ENCODE assay signal across 27 cellular contexts in the genomic region with DNA sequence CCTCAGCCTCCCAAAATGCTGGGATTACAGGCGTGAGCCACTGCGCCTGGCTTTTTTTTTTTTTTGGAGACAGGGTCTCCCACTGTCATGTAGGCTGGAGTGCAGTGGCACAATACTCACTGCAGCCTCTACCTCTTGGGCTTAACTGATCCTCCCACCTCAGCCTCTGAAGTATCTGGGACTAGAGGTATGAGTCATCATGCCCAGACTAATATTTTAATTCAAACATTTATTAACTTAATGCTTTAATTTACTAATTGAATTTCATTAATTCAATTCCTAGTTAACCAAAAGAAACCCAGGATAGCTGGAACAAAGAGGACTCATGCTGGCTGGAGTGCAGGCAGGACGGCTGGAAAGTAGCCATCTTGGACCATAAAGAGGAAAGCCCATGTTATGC.
"Had no signal": no experiment of that assay in that cellular context is flagged by ENCODE, and none has a peak within 500 bp of the region (broad histone marks: within the 10 kb centered on the region; RNA-seq: fewer than 3 reads in every experiment).

No MANE protein-coding gene starts in this region.

- ATAC-seq: naive thymus-derived CD4-positive, alpha-beta T cell; stimulated activated naive B cell treated with anti-CD40 and anti-IgM and Interleukin-4, amounts not matched to agents 10 μg/mL and 1 μg/mL and 100 μg/mL, for 72 hours; upper lobe of right lung had no signal

- H3K4me3 Mint-ChIP-seq: nephron; neural progenitor cell; stimulated activated effector memory CD8-positive, alpha-beta T cell treated with anti-CD3 and anti-CD28 coated beads, Interleukin-12 subunit alpha, Interleukin-12 subunit beta, amount 100 ng/mL, for 72 hours; stimulated activated naive B cell treated with anti-CD40 and anti-IgM and Interleukin-4, amounts not matched to agents 10 μg/mL and 1 μg/mL and 100 μg/mL, for 72 hours; stimulated activated naive CD8-positive, alpha-beta T cell treated with anti-CD3 and anti-CD28 coated beads, Interleukin-15, Interleukin-2, amounts not matched to agents 100 ng/mL and 50 ng/mL, for 24 hours; type B pancreatic cell had no signal

- FAIRE-seq: small intestine had no signal

- H3K27me3 Mint-ChIP-seq: naive thymus-derived CD4-positive, alpha-beta T cell; progenitor cell of endocrine pancreas; stimulated activated naive B cell treated with anti-CD40 and anti-IgM and Interleukin-4, amounts not matched to agents 10 μg/mL and 1 μg/mL and 100 μg/mL, for 72 hours; stimulated activated naive CD8-positive, alpha-beta T cell treated with anti-CD3 and anti-CD28 coated beads, Interleukin-15, Interleukin-2, amounts not matched to agents 100 ng/mL and 50 ng/mL, for 24 hours; type B pancreatic cell had no signal

- H2AFZ ChIP-seq: neural progenitor cell, parathyroid adenoma had no signal

- H3K4me1 Mint-ChIP-seq: nephron; neural progenitor cell; stimulated activated naive B cell treated with anti-CD40 and anti-IgM and Interleukin-4, amounts not matched to agents 10 μg/mL and 1 μg/mL and 100 μg/mL, for 72 hours had no signal

- H3K9me3 ChIP-seq: ovary, psoas muscle, right lobe of liver, sigmoid colon, stomach, thoracic aorta, thyroid gland, tibial nerve, upper lobe of right lung, uterus had no signal

- DNase-seq: naive thymus-derived CD4-positive, alpha-beta T cell; occipital lobe; ovary; posterior cingulate gyrus; psoas muscle; right lobe of liver; sigmoid colon; small intestine; stimulated activated CD4-positive, alpha-beta T cell treated with anti-CD3 and anti-CD28 coated beads, Interleukin-15, amount 100 ng/mL, for 24 hours; stimulated activated CD4-positive, alpha-beta T cell treated with anti-CD3 and anti-CD28 coated beads, Interleukin-2, amount 100 ng/mL, for 24 hours; stimulated activated CD4-positive, alpha-beta T cell treated with anti-CD3 and anti-CD28 coated beads, Interleukin-2, amount 100 ng/mL, for 48 hours; stimulated activated CD4-positive, alpha-beta T cell treated with anti-CD3 and anti-CD28 coated beads, Interleukin-4, amount 100 ng/mL, for 24 hours; stimulated activated naive B cell treated with anti-CD40 and anti-IgM and Interleukin-4, amounts not matched to agents 10 μg/mL and 1 μg/mL and 100 μg/mL, for 72 hours; stimulated activated naive CD4-positive, alpha-beta T cell treated with Interleukin-2 at 50 U/mL for 16 hours; stomach; thyroid gland; upper lobe of right lung; uterus had no signal

- H3K4me3 ChIP-seq: neural progenitor cell, ovary, psoas muscle, right lobe of liver, sigmoid colon, stomach, thoracic aorta, thyroid gland, tibial nerve, upper lobe of right lung, uterus had no signal

- H3K9ac ChIP-seq: neural progenitor cell, parathyroid adenoma had no signal

- H3K4me2 ChIP-seq: neural progenitor cell had no signal

- H3K27ac ChIP-seq: neural progenitor cell, ovary, parathyroid adenoma, right lobe of liver, sigmoid colon, stomach, thoracic aorta, thyroid gland, tibial nerve, upper lobe of right lung, uterus had no signal

- H3K79me2 ChIP-seq: parathyroid adenoma had no signal

- H3K36me3 ChIP-seq: neural progenitor cell, ovary, right lobe of liver, thoracic aorta, thyroid gland, upper lobe of right lung, uterus had no signal

- H3K9me3 Mint-ChIP-seq: naive thymus-derived CD4-positive, alpha-beta T cell; nephron; neural progenitor cell; stimulated activated effector memory CD8-positive, alpha-beta T cell treated with anti-CD3 and anti-CD28 coated beads, Interleukin-12 subunit alpha, Interleukin-12 subunit beta, amount 100 ng/mL, for 72 hours; stimulated activated naive B cell treated with anti-CD40 and anti-IgM and Interleukin-4, amounts not matched to agents 10 μg/mL and 1 μg/mL and 100 μg/mL, for 72 hours; stimulated activated naive CD8-positive, alpha-beta T cell treated with anti-CD3 and anti-CD28 coated beads, Interleukin-15, Interleukin-2, amounts not matched to agents 100 ng/mL and 50 ng/mL, for 24 hours; type B pancreatic cell had no signal

- H3K27me3 ChIP-seq: neural progenitor cell, ovary, right lobe of liver, sigmoid colon, stomach, thyroid gland, tibial nerve, upper lobe of right lung, uterus had no signal

- H3K27ac Mint-ChIP-seq: nephron; neural progenitor cell; progenitor cell of endocrine pancreas; stimulated activated naive B cell treated with anti-CD40 and anti-IgM and Interleukin-4, amounts not matched to agents 10 μg/mL and 1 μg/mL and 100 μg/mL, for 72 hours; stimulated activated naive CD8-positive, alpha-beta T cell treated with anti-CD3 and anti-CD28 coated beads, Interleukin-15, Interleukin-2, amounts not matched to agents 100 ng/mL and 50 ng/mL, for 24 hours; type B pancreatic cell had no signal

- H3K4me1 ChIP-seq: neural progenitor cell, parathyroid adenoma, right lobe of liver, sigmoid colon, thyroid gland, tibial nerve, upper lobe of right lung, uterus had no signal
